ENCODE assay signal across 10 cellular contexts in genomic region chr2:219248845-219249202, GRCh38. TPM values are rescaled to one million over a fixed set of nuclear protein-coding genes. Genes with fewer than 3 reads are reported as not detected.
DNase-seq lines count a peak whose midpoint lies in the region; ATAC-seq and TF ChIP-seq lines count a peak whose summit lies in the region.
"Had no signal": no experiment of that assay in that cellular context is flagged by ENCODE, and none has a peak within 500 bp of the region (broad histone marks: within the 10 kb centered on the region; RNA-seq: fewer than 3 reads in every experiment).

No MANE protein-coding gene starts in this region.

- peak overlapping the region; percentile 94 for H3K27ac ChIP-seq in CD4-positive, CD25-positive, alpha-beta regulatory T cell (ENCODE audit: insufficient read depth, low read length, poor library complexity, severe bottlenecking)
- peak overlapping the region; percentile 94 for H3K27ac ChIP-seq in OCI-LY3 (ENCODE audit: low read length)

- H3K4me1 Mint-ChIP-seq in CD4-positive, CD25-positive, alpha-beta regulatory T cell, result peaks cover 26 to 83% (median 58%) of the 10 kb centered on the region in 4 donors
- peaks cover 72 to 80% of the 10 kb centered on the region in 2 donors for H3K4me1 Mint-ChIP-seq in effector memory CD8-positive, alpha-beta T cell (ENCODE audit: low read depth in 2 of 2)
- peaks cover 62% of the 10 kb centered on the region for H3K4me1 Mint-ChIP-seq in osteocyte (ENCODE audit: unreplicated experiment)

- ATAC-seq in CD4-positive, CD25-positive, alpha-beta regulatory T cell (ENCODE audit: low read depth in 2 of 2), result no peak
- no peak for ATAC-seq in effector memory CD8-positive, alpha-beta T cell (replicated peaks)
- ATAC-seq in GM21360 (IDR thresholded peaks at IDR 0.05; ENCODE audit: unreplicated experiment), result no peak

- peaks cover 0 to 2% (median 0%) of the 10 kb centered on the region in 7 donors for H3K9me3 Mint-ChIP-seq in CD4-positive, CD25-positive, alpha-beta regulatory T cell
- no peaks in the 10 kb centered on the region for H3K9me3 Mint-ChIP-seq in effector memory CD8-positive, alpha-beta T cell
- no peaks in the 10 kb centered on the region for H3K9me3 Mint-ChIP-seq in osteocyte (ENCODE audit: unreplicated experiment)

- peak overlapping the region; percentile 94 for H3K4me2 ChIP-seq in OCI-LY3 (ENCODE audit: low read length)

- peaks cover 38% of the 10 kb centered on the region for H3K79me2 ChIP-seq in OCI-LY3 (ENCODE audit: low read length)

- TF ChIP-seq CTCF in OCI-LY3 (IDR thresholded peaks at IDR 0.05; ENCODE audit: low read depth, low read length) (no peak), osteocyte (IDR thresholded peaks at IDR 0.05) (no peak)

- peaks cover 85% of the 10 kb centered on the region for H3K4me1 ChIP-seq in CD4-positive, CD25-positive, alpha-beta regulatory T cell (ENCODE audit: control insufficient read depth, insufficient read depth, low read length, poor library complexity, severe bottlenecking)
- H3K4me1 ChIP-seq in OCI-LY3 (ENCODE audit: low read length), result peaks cover 46% of the 10 kb centered on the region

- H3K9ac ChIP-seq in OCI-LY3 (ENCODE audit: low read length), result peak overlapping the region; percentile 62; the same call in 1 of the 2 replicates

- H4K20me1 ChIP-seq in OCI-LY3 (ENCODE audit: insufficient read depth, low read length), result no peaks in the 10 kb centered on the region

- H3K36me3 Mint-ChIP-seq in CD4-positive, CD25-positive, alpha-beta regulatory T cell, result peaks cover 37% of the 10 kb centered on the region
- H3K36me3 Mint-ChIP-seq in effector memory CD8-positive, alpha-beta T cell (ENCODE audit: insufficient read depth), result peaks cover 79% of the 10 kb centered on the region
- H3K36me3 Mint-ChIP-seq in osteocyte (ENCODE audit: unreplicated experiment), result no peaks in the 10 kb centered on the region

- peak overlapping the region; percentile 84 for H3K4me3 ChIP-seq in CD4-positive, CD25-positive, alpha-beta regulatory T cell (ENCODE audit: low read depth, low read length)
- peak overlapping the region; percentile 70 for H3K4me3 ChIP-seq in OCI-LY3 (ENCODE audit: low read length)

- no peak for DNase-seq in CD4-positive, CD25-positive, alpha-beta regulatory T cell
- no peak for DNase-seq in effector memory CD8-positive, alpha-beta T cell
- DNase-seq in osteocyte (ENCODE audit: extremely low spot score, unreplicated experiment), result no peak
- no peak for DNase-seq in HK-2 (ENCODE audit: unreplicated experiment)
- DNase-seq in GM03348 (ENCODE audit: low spot score), result no peak
- DNase-seq in activated gamma-delta T cell (lab: John Stamatoyannopoulos, UW), result no peak

- H3K36me3 ChIP-seq in CD4-positive, CD25-positive, alpha-beta regulatory T cell (ENCODE audit: control insufficient read depth, insufficient read depth, low read length), result peaks cover 32% of the 10 kb centered on the region
- H3K36me3 ChIP-seq in OCI-LY3 (replicated peaks; ENCODE audit: low read depth, low read length), result peaks cover 18% of the 10 kb centered on the region

- no peak overlapping the region for H2AFZ ChIP-seq in OCI-LY3 (ENCODE audit: low read depth, low read length)

- no peaks in the 10 kb centered on the region for H3K27me3 ChIP-seq in CD4-positive, CD25-positive, alpha-beta regulatory T cell (ENCODE audit: control insufficient read depth, insufficient read depth, low read length)
- H3K27me3 ChIP-seq in OCI-LY3 (ENCODE audit: low read depth, low read length), result no peaks in the 10 kb centered on the region

- H3K4me3 Mint-ChIP-seq in CD4-positive, CD25-positive, alpha-beta regulatory T cell, result peak overlapping the region; percentile 96 to 100 (median 98)
- H3K4me3 Mint-ChIP-seq in effector memory CD8-positive, alpha-beta T cell, result peak overlapping the region; percentile 73 to 82
- H3K4me3 Mint-ChIP-seq in osteocyte (ENCODE audit: unreplicated experiment), result no peak overlapping the region

- peak overlapping the region; percentile 95 to 98 (median 96) for H3K27ac Mint-ChIP-seq in CD4-positive, CD25-positive, alpha-beta regulatory T cell
- H3K27ac Mint-ChIP-seq in effector memory CD8-positive, alpha-beta T cell, result peak overlapping the region; percentile 87 to 89
- H3K27ac Mint-ChIP-seq in osteocyte (ENCODE audit: unreplicated experiment), result peak overlapping the region; percentile 94

- peaks cover 6% of the 10 kb centered on the region for H3K27me3 Mint-ChIP-seq in CD4-positive, CD25-positive, alpha-beta regulatory T cell
- no peaks in the 10 kb centered on the region for H3K27me3 Mint-ChIP-seq in effector memory CD8-positive, alpha-beta T cell
- peaks cover 3% of the 10 kb centered on the region for H3K27me3 Mint-ChIP-seq in osteocyte (ENCODE audit: unreplicated experiment)

- no peaks in the 10 kb centered on the region for H3K9me3 ChIP-seq in CD4-positive, CD25-positive, alpha-beta regulatory T cell (ENCODE audit: control insufficient read depth in 2 of 2, low read length in 2 of 2)
- H3K9me3 ChIP-seq in OCI-LY3 (ENCODE audit: insufficient read depth, low read length), result no peaks in the 10 kb centered on the region

RNA-seq across cellular contexts. Expression of gene STK16, which starts 3.5 kb away (rescaled TPM):
- 21.9 TPM for total RNA-seq in CD4-positive, CD25-positive, alpha-beta regulatory T cell
- 10 to 100 TPM; 14.8 to 26.1 (median 19.1) TPM for polyA plus RNA-seq in CD4-positive, CD25-positive, alpha-beta regulatory T cell
- 28.3 and 29.4 TPM in 2 replicates for total RNA-seq in osteocyte

RNA-seq across cellular contexts. Expression of gene GLB1L, which starts 3.6 kb away (rescaled TPM):
- 0.86 TPM for total RNA-seq in CD4-positive, CD25-positive, alpha-beta regulatory T cell
- polyA plus RNA-seq in CD4-positive, CD25-positive, alpha-beta regulatory T cell, result 1 to 10 TPM in 1 of 4 donors, under 1 TPM in 2, not detected in 1; 0.78 to 1.1 (median 0.90) TPM
- total RNA-seq in osteocyte, result 8.8 and 9.6 TPM in 2 replicates

RNA-seq across cellular contexts. Expression of gene TUBA4B, which starts 4.2 kb away (rescaled TPM):
- total RNA-seq in CD4-positive, CD25-positive, alpha-beta regulatory T cell, result not detected
- polyA plus RNA-seq in CD4-positive, CD25-positive, alpha-beta regulatory T cell, result not detected
- not detected in 2 replicates for total RNA-seq in osteocyte
- total RNA-seq: lung microvascular endothelial cell, NCI-H460 had no signal

RNA-seq across cellular contexts. Expression of gene TUBA4A, which starts 4.9 kb away (rescaled TPM):
- total RNA-seq in CD4-positive, CD25-positive, alpha-beta regulatory T cell, result 245 TPM
- polyA plus RNA-seq in CD4-positive, CD25-positive, alpha-beta regulatory T cell, result 100 to 1,000 TPM; 217 to 323 (median 270) TPM
- 6.9 and 7.9 TPM in 2 replicates for total RNA-seq in osteocyte

RNA-seq across cellular contexts. Expression of gene ANKZF1, which starts 19.2 kb away (rescaled TPM):
- total RNA-seq in CD4-positive, CD25-positive, alpha-beta regulatory T cell, result 123 TPM
- 10 to 100 TPM; 23.5 to 37.5 (median 28.5) TPM for polyA plus RNA-seq in CD4-positive, CD25-positive, alpha-beta regulatory T cell
- 44.8 and 55.6 TPM in 2 replicates for total RNA-seq in osteocyte
